Comparison of ENCODE assay signal across 9 cellular contexts in the genomic region with DNA sequence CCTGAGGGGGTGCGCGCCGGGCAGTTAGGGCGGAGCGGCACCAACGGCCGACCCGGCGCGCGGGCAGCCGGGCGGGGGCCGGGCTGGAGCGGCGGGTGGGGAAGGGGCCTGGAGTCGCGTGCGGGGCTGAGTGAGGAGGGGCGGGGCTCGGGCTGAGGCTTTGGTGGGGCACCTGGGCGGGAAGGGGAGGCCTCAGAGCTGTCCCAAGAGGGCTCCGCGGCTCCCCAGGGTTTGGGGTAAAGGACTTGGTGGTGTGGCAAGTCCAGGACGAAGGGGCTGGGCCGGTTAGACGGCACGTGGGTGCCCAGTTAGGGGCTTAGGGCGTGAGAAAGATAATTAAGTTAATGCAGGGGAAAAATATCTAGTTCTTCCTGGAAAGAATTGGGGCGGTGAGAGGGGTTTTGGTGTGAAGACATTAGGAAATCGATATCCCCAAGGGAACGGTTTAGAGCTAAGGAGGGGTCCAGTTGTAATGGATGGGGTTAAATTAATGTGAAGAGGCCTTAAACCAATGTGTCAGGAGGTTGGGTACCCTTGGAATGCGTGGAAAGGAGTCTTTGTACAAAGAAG. TPM values are rescaled to one million over a fixed set of nuclear protein-coding genes. Genes with fewer than 3 reads are reported as not detected.
DNase-seq lines count a peak whose midpoint lies in the region; ATAC-seq and TF ChIP-seq lines count a peak whose summit lies in the region.
"Had no signal": no experiment of that assay in that cellular context is flagged by ENCODE, and none has a peak within 500 bp of the region (broad histone marks: within the 10 kb centered on the region; RNA-seq: fewer than 3 reads in every experiment).

No MANE protein-coding gene starts in this region.

- peaks cover 31% of the 10 kb centered on the region for H3K36me3 Mint-ChIP-seq in endodermal cell (ENCODE audit: low read depth)

- H3K27ac ChIP-seq in endodermal cell (ENCODE audit: low read depth, low read length) (peak overlapping the region; percentile 66), vagina (peak overlapping the region; percentile 83)

- H3K9ac ChIP-seq in endodermal cell (ENCODE audit: extremely low read depth, low read length, poor library complexity, severe bottlenecking), result peak overlapping the region; percentile 96

- H3K9me3 ChIP-seq in endodermal cell (ENCODE audit: control insufficient read depth, low read length), result no peaks in the 10 kb centered on the region
- H3K9me3 ChIP-seq in neuron (ENCODE audit: low read length), result no peaks in the 10 kb centered on the region
- no peaks in the 10 kb centered on the region for H3K9me3 ChIP-seq in vagina

- DNase-seq in GM19238 (ENCODE audit: insufficient read length, low spot score) (peak; percentile 37), T-helper 22 cell (ENCODE audit: low read depth) (peak; percentile 41), endodermal cell (no peak), vagina (ENCODE audit: extremely low spot score in 2 of 2) (no peak), GDM1 (lab: John Stamatoyannopoulos, UW) (no peak), NCI-H1092 (lab: John Stamatoyannopoulos, UW) (no peak)

- no peak overlapping the region for H2AFZ ChIP-seq in neuron (ENCODE audit: low read depth, low read length)

- peaks cover 23% of the 10 kb centered on the region for H3K4me1 Mint-ChIP-seq in endodermal cell

- TF ChIP-seq POLR2A in vagina (IDR thresholded peaks at IDR 0.05), result no peak

- H3K4me1 ChIP-seq in endodermal cell (ENCODE audit: control insufficient read depth, insufficient read depth, low read length) (no peaks in the 10 kb centered on the region), neuron (ENCODE audit: insufficient read depth, low read length) (peaks cover 23% of the 10 kb centered on the region), vagina (peaks cover 27% of the 10 kb centered on the region)

- no peaks in the 10 kb centered on the region for H3K27me3 Mint-ChIP-seq in endodermal cell (ENCODE audit: insufficient read depth)

- intact Hi-C loops in vagina (cut with DNase I), result no loop called here

- H3K36me3 ChIP-seq in endodermal cell (ENCODE audit: control insufficient read depth, insufficient read depth, low read length) (peaks cover 31% of the 10 kb centered on the region), neuron (ENCODE audit: insufficient read depth, low read length) (peaks cover 37% of the 10 kb centered on the region), vagina (peaks cover 0 to 24% of the 10 kb centered on the region in 2 donors)

- H3K4me3 ChIP-seq in endodermal cell (ENCODE audit: low read length) (peak overlapping the region; percentile 100), neuron (ENCODE audit: low read length) (peak overlapping the region; percentile 90), vagina (peak overlapping the region; percentile 80 to 100)

- no peaks in the 10 kb centered on the region for H3K27me3 ChIP-seq in endodermal cell (ENCODE audit: control insufficient read depth, insufficient read depth, low read length, poor library complexity, severe bottlenecking)
- no peaks in the 10 kb centered on the region for H3K27me3 ChIP-seq in neuron (ENCODE audit: insufficient read depth, low read length)
- H3K27me3 ChIP-seq in vagina, result no peaks in the 10 kb centered on the region

- 0 to 2% methylated on average over 10 to 33 of the region's 33 CpGs for WGBS in endodermal cell (ENCODE audit: insufficient coverage in 1 of 2, insufficient read length in 1 of 2), 2 experiments

- H3K27ac Mint-ChIP-seq in endodermal cell, result peak overlapping the region; percentile 89

- TF ChIP-seq CTCF in endodermal cell (conservative IDR thresholded peaks at IDR 0.05) (no peak), vagina (IDR thresholded peaks at IDR 0.05) (no peak)

- no peak for ATAC-seq in GM21515 (IDR thresholded peaks at IDR 0.05; ENCODE audit: unreplicated experiment)

- peak overlapping the region; percentile 96 for H3K4me3 Mint-ChIP-seq in endodermal cell

- no peaks in the 10 kb centered on the region for H3K9me3 Mint-ChIP-seq in endodermal cell

RNA-seq across cellular contexts. Expression of gene ZNF574, which starts 0.5 kb away (rescaled TPM):
- total RNA-seq in endodermal cell (10 to 100 TPM; 20.9 to 22.1 TPM), vagina (26.5 TPM)
- 21.0 TPM for polyA plus RNA-seq in endodermal cell (2013, experiment 1 of 2)
- polyA plus RNA-seq in endodermal cell (2013, experiment 2 of 2), result 18.5 TPM

RNA-seq across cellular contexts. Expression of gene GRIK5, which starts 6.5 kb away (rescaled TPM):
- total RNA-seq in endodermal cell (10 to 100 TPM; 21.6 to 38.7 TPM), vagina (2.5 TPM)
- polyA plus RNA-seq in endodermal cell (2013, experiment 1 of 2), result 25.2 TPM
- 21.7 TPM for polyA plus RNA-seq in endodermal cell (2013, experiment 2 of 2)
- total RNA-seq: RPMI7951 had no signal

RNA-seq across cellular contexts. Expression of gene POU2F2, which starts 55.8 kb away (rescaled TPM):
- total RNA-seq in endodermal cell (1 to 10 TPM; 1.8 to 2.6 TPM), vagina (0.74 TPM)
- 9.7 TPM for polyA plus RNA-seq in endodermal cell (2013, experiment 1 of 2)
- polyA plus RNA-seq in endodermal cell (2013, experiment 2 of 2), result 7.1 TPM

Comparison
In these comparisons a context has a peak if more than half of its experiments do, and no peak if none do; other contexts are left out.
1. DNase-seq: peak in GM19238 (single experiment) and T-helper 22 cell (single experiment); none in endodermal cell (single experiment), vagina (0 of 2), GDM1 (single experiment) and NCI-H1092 (single experiment).
2. Peak in every context shown above with its lines, with median percentiles within 50 percentile points of each other: H3K4me3 ChIP-seq.